21 cellular contexts compared by ENCODE assay signal in the genomic region with DNA sequence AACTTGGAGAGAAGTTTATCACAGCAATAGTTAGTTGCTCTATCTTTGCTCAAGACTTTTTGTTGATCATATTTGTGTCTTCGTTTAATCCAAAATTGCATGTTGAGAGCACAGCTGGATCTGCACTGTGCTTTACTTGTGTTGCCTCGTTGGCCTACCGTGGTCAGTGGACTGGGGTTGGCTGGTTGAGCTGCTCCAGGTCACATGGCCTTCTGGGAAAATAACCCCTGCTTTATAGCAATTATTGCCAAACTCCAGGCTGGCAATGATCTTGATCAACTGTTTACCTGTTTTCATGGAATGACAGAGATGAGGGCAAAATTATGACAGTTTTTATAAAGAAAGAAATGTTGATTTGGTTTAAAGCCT. TPM values are rescaled to one million over a fixed set of nuclear protein-coding genes. Genes with fewer than 3 reads are reported as not detected.
DNase-seq lines count a peak whose midpoint lies in the region; ATAC-seq and TF ChIP-seq lines count a peak whose summit lies in the region.
"Had no signal": no experiment of that assay in that cellular context is flagged by ENCODE, and none has a peak within 500 bp of the region (broad histone marks: within the 10 kb centered on the region; RNA-seq: fewer than 3 reads in every experiment).

No MANE protein-coding gene starts in this region.

- H2BK12ac ChIP-seq in trophoblast cell (ENCODE audit: low read length) (peak overlapping the region; percentile 96), neuronal stem cell (ENCODE audit: low read length) (no peak overlapping the region)

- peak overlapping the region; percentile 64 for H4K12ac ChIP-seq in trophoblast cell (ENCODE audit: low read depth, low read length)

- H3K27me3 Mint-ChIP-seq in naive thymus-derived CD8-positive, alpha-beta T cell = no peaks in the 10 kb centered on the region
- H3K27me3 Mint-ChIP-seq: CD4-positive, CD25-positive, alpha-beta regulatory T cell had no signal

- no peak for TF ChIP-seq CTCF in BE2C (IDR thresholded peaks at IDR 0.05; ENCODE audit: low read depth, low read length)

- no peak overlapping the region for H3K9ac ChIP-seq in trophoblast cell (ENCODE audit: low read length)
- H3K9ac ChIP-seq in neuronal stem cell (ENCODE audit: low read depth, low read length, poor library complexity) = no peak overlapping the region

- H3K14ac ChIP-seq in trophoblast cell (ENCODE audit: low read length) (peak overlapping the region; percentile 92), neuronal stem cell (ENCODE audit: low read length) (no peak overlapping the region)

- peak overlapping the region; percentile 93 for H2BK5ac ChIP-seq in trophoblast cell (ENCODE audit: low read depth, low read length, poor library complexity)
- H2BK5ac ChIP-seq in neuronal stem cell (ENCODE audit: low read length) = no peak overlapping the region

- no peak overlapping the region for H2AFZ ChIP-seq in trophoblast cell (ENCODE audit: insufficient read depth, low read length, poor library complexity)
- H2AFZ ChIP-seq in neuronal stem cell (ENCODE audit: low read length) = no peak overlapping the region

- H3K4me3 ChIP-seq in BE2C (ENCODE audit: low read depth, low read length) = no peak overlapping the region
- no peak overlapping the region for H3K4me3 ChIP-seq in trophoblast cell (ENCODE audit: low read depth, low read length)
- H3K4me3 ChIP-seq in neuronal stem cell (ENCODE audit: low read length in 2 of 2) = no peak overlapping the region
- H3K4me3 ChIP-seq: A549, GM12878, MG63 had no signal

- H3K36me3 Mint-ChIP-seq in naive thymus-derived CD8-positive, alpha-beta T cell = no peaks in the 10 kb centered on the region

- no peaks in the 10 kb centered on the region for H3K36me3 ChIP-seq in BE2C
- H3K36me3 ChIP-seq in trophoblast cell (ENCODE audit: control insufficient read depth in 1 of 2, insufficient read depth in 2 of 2, low read length in 2 of 2) = no peaks in the 10 kb centered on the region
- H3K36me3 ChIP-seq in neuronal stem cell (replicated peaks in 1 of 2; ENCODE audit: control insufficient read depth in 2 of 2, insufficient read depth in 2 of 2, low read length in 2 of 2) = no peaks in the 10 kb centered on the region
- H3K36me3 ChIP-seq: MG63 had no signal

- ATAC-seq in SK-N-SH treated with all-trans-retinoic acid at 6 μM for 48 hours = no peak
- peak; percentile 74 for ATAC-seq in left lobe of liver
- no peak for ATAC-seq in naive thymus-derived CD8-positive, alpha-beta T cell
- ATAC-seq: A549, GM12878 had no signal

- H3K4me3 Mint-ChIP-seq in naive thymus-derived CD8-positive, alpha-beta T cell = no peak overlapping the region

- no peak overlapping the region for H2BK15ac ChIP-seq in neuronal stem cell (ENCODE audit: low read length)

- H3K27ac Mint-ChIP-seq in naive thymus-derived CD8-positive, alpha-beta T cell = no peak overlapping the region

- H3K9me3 Mint-ChIP-seq in naive thymus-derived CD8-positive, alpha-beta T cell = no peaks in the 10 kb centered on the region
- H3K9me3 Mint-ChIP-seq: CD4-positive, CD25-positive, alpha-beta regulatory T cell had no signal

- no peaks in the 10 kb centered on the region for H3K79me2 ChIP-seq in trophoblast cell (ENCODE audit: control insufficient read depth, insufficient read depth, low read length, poor library complexity)

- WGBS in trophoblast cell (ENCODE audit: extremely low coverage, insufficient coverage, insufficient read length) = no CpG with 5 or more reads among the region's 3 CpGs
- no CpG with 5 or more reads among the region's 3 CpGs for WGBS in neuronal stem cell (ENCODE audit: extremely low coverage in 2 of 2, insufficient read length in 2 of 2, insufficient replicate concordance in 1 of 2), 2 donors

- H3K79me1 ChIP-seq in trophoblast cell (ENCODE audit: low read length) (peaks cover 30% of the 10 kb centered on the region), neuronal stem cell (ENCODE audit: low read depth, low read length) (no peaks in the 10 kb centered on the region)

- H3K27me3 ChIP-seq in BE2C (no peaks in the 10 kb centered on the region), trophoblast cell (ENCODE audit: insufficient read depth, low read length) (no peaks in the 10 kb centered on the region), neuronal stem cell (ENCODE audit: control insufficient read depth in 3 of 3, insufficient read depth in 3 of 3, low read depth in 1 of 3, low read length in 3 of 3) (peaks cover 0 to 8% (median 0%) of the 10 kb centered on the region in 3 experiments)
- H3K27me3 ChIP-seq: MG63 had no signal

- H3K23ac ChIP-seq in trophoblast cell (ENCODE audit: low read length) (no peak overlapping the region), neuronal stem cell (ENCODE audit: low read depth, low read length, poor library complexity) (no peak overlapping the region)

- peaks cover 0 to 3% (median 0%) of the 10 kb centered on the region in 4 donors for H3K4me1 Mint-ChIP-seq in naive thymus-derived CD8-positive, alpha-beta T cell

- H3K4me2 ChIP-seq in trophoblast cell (ENCODE audit: low read length) (no peak overlapping the region), neuronal stem cell (ENCODE audit: insufficient read depth, low read length, poor library complexity, severe bottlenecking) (no peak overlapping the region)
- H3K4me2 ChIP-seq: A549 had no signal

- H3K18ac ChIP-seq in trophoblast cell (ENCODE audit: low read length) (no peak overlapping the region), neuronal stem cell (ENCODE audit: low read length) (no peak overlapping the region)

- H2BK120ac ChIP-seq in trophoblast cell (ENCODE audit: insufficient read depth, low read length, poor library complexity) = peak overlapping the region; percentile 97
- no peak overlapping the region for H2BK120ac ChIP-seq in neuronal stem cell (ENCODE audit: low read depth, low read length)

- peak overlapping the region; percentile 75 for H3K27ac ChIP-seq in trophoblast cell (ENCODE audit: low read depth, low read length)
- no peak overlapping the region for H3K27ac ChIP-seq in neuronal stem cell (replicated peaks; ENCODE audit: low read length)
- H3K27ac ChIP-seq: A549 had no signal

- H3K4ac ChIP-seq in trophoblast cell (ENCODE audit: low read depth, low read length) = peak overlapping the region; percentile 52
- no peak overlapping the region for H3K4ac ChIP-seq in neuronal stem cell (ENCODE audit: low read length)

- DNase-seq in BE2C = peak; percentile 42
- DNase-seq in left lobe of liver (ENCODE audit: low spot score) = peak; percentile 62
- DNase-seq in trophoblast cell = no peak
- no peak for DNase-seq in RPMI8226
- no peak for DNase-seq in naive thymus-derived CD8-positive, alpha-beta T cell
- DNase-seq in neuronal stem cell (ENCODE audit: low spot score) = no peak
- DNase-seq: CD4-positive, CD25-positive, alpha-beta regulatory T cell; DND-41; MG63; NCI-H1417; NCI-H1694 treated with DMSO at 0.1 percent for 48 hours; NCI-H2081 treated with DMSO at 0.1 percent for 48 hours; NCI-H446 treated with DMSO at 0.1 percent for 48 hours; NCI-H526 treated with DMSO at 0.1 percent for 48 hours; OCI-M1; SHP77 treated with DMSO at 0.1 percent for 48 hours had no signal

- POLR2A ChIA-PET in naive thymus-derived CD8-positive, alpha-beta T cell (lab: Charles Lee) = no interaction called here

- H3K9me3 ChIP-seq in BE2C (no peaks in the 10 kb centered on the region), trophoblast cell (ENCODE audit: insufficient read depth, low read depth, low read length) (no peaks in the 10 kb centered on the region), neuronal stem cell (replicated peaks in 1 of 2; ENCODE audit: control insufficient read depth in 2 of 2, insufficient read depth in 1 of 2, low read depth in 1 of 2, low read length in 2 of 2) (no peaks in the 10 kb centered on the region)
- H3K9me3 ChIP-seq: A549, MG63 had no signal

- peaks cover 22% of the 10 kb centered on the region for H3K4me1 ChIP-seq in BE2C
- H3K4me1 ChIP-seq in trophoblast cell (ENCODE audit: control insufficient read depth in 1 of 2, insufficient read depth in 2 of 2, low read length in 2 of 2) = peaks cover 19 to 32% of the 10 kb centered on the region in 2 experiments
- H3K4me1 ChIP-seq in neuronal stem cell (ENCODE audit: control insufficient read depth in 2 of 2, insufficient read depth in 1 of 2, low read depth in 1 of 2, low read length in 2 of 2) = no peaks in the 10 kb centered on the region
- H3K4me1 ChIP-seq: A549 had no signal

- H4K91ac ChIP-seq in trophoblast cell (ENCODE audit: low read depth, low read length) (peak overlapping the region; percentile 94), neuronal stem cell (ENCODE audit: low read depth, low read length, poor library complexity) (no peak overlapping the region)

- peak overlapping the region; percentile 43 for H4K8ac ChIP-seq in trophoblast cell (ENCODE audit: low read depth, low read length)
- H4K8ac ChIP-seq in neuronal stem cell (ENCODE audit: low read depth, low read length) = no peak overlapping the region

- H2AK5ac ChIP-seq in trophoblast cell (ENCODE audit: low read length) (peak overlapping the region; percentile 88), neuronal stem cell (ENCODE audit: low read depth, low read length) (no peak overlapping the region)

TF ChIP-seq in SK-N-SH treated with all-trans-retinoic acid at 6 μM for 48 hours, 23 proteins besides CTCF, POLR2A, EP300 and RAD21:
- TF ChIP-seq TCF4 (CRISPR knock-in tag; IDR thresholded peaks at IDR 0.05; ENCODE audit: borderline replicate concordance) (0 out of 2 replicates have a peak, but pooled peaks have one; percentile 10), CREB5 (CRISPR knock-in tag; IDR thresholded peaks at IDR 0.05; ENCODE audit: low read depth) (no peak)

RNA-seq across cellular contexts. Expression of gene PLET1, which starts 5.7 kb away (rescaled TPM):
- not detected for polyA plus RNA-seq in BE2C (2012; ENCODE audit: insufficient read depth, insufficient read length, low read depth)
- total RNA-seq in left lobe of liver = not detected
- polyA plus RNA-seq in trophoblast cell (2013) = 0.07 and 0.11 TPM in 2 replicates
- not detected for total RNA-seq in naive thymus-derived CD8-positive, alpha-beta T cell
- polyA plus RNA-seq in naive thymus-derived CD8-positive, alpha-beta T cell = not detected
- polyA plus RNA-seq in neuronal stem cell (2013, experiment 1 of 2) = not detected
- not detected for polyA plus RNA-seq in neuronal stem cell (2013, experiment 2 of 2)
- total RNA-seq: CD4-positive, CD25-positive, alpha-beta regulatory T cell; GM12878; LHCN-M2 had no signal
- polyA plus RNA-seq: A549; BJ; CD4-positive, CD25-positive, alpha-beta regulatory T cell; GM12878 had no signal

RNA-seq across cellular contexts. Expression of gene PTS, which starts 40.2 kb away (rescaled TPM):
- polyA plus RNA-seq in BE2C (2012; ENCODE audit: insufficient read depth, insufficient read length, low read depth) = 101 TPM
- total RNA-seq in left lobe of liver = 41.1 TPM
- polyA plus RNA-seq in trophoblast cell (2013) = 139 and 148 TPM in 2 replicates
- 10 to 100 TPM; 28.7 to 30.8 TPM for total RNA-seq in naive thymus-derived CD8-positive, alpha-beta T cell
- 1 to 10 TPM; 4.6 to 7.6 (median 5.3) TPM for polyA plus RNA-seq in naive thymus-derived CD8-positive, alpha-beta T cell
- polyA plus RNA-seq in neuronal stem cell (2013, experiment 1 of 2) = 41.6 TPM
- polyA plus RNA-seq in neuronal stem cell (2013, experiment 2 of 2) = 43.7 TPM

Comparison
In these comparisons a context has a peak if more than half of its experiments do, and no peak if none do; other contexts are left out.
1. DNase-seq: peak in BE2C (single experiment) and left lobe of liver (single experiment); none in trophoblast cell (0 of 2), RPMI8226 (single experiment), naive thymus-derived CD8-positive, alpha-beta T cell (0 of 10) and neuronal stem cell (single experiment).